8 cellular contexts compared by ENCODE assay signal in the genomic region with DNA sequence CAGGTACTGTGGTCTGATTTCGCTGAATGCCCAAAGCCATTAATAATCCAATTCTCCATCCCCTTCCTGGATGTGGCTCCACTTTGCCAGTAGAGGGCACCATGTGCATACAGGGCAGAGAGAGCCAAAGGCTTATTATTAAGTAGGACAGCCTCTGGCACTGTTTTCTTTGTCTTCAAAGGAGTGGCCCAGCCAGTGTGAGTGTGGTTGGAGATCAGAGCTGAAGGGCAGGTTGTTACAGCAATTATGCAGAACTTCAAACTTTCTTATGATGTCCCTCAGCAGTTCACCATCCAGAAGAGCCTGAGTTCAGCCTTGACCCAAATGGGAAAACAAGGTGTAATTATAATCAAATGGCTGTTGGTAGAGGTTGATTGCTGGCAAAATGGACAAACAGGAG.
DNase-seq lines count a peak whose midpoint lies in the region; ATAC-seq and TF ChIP-seq lines count a peak whose summit lies in the region.

No MANE protein-coding gene starts in this region.

- no peaks in the 10 kb centered on the region for H3K9me3 ChIP-seq in WERI-Rb-1 (ENCODE audit: severe bottlenecking)

- no peaks in the 10 kb centered on the region for H3K27me3 ChIP-seq in WERI-Rb-1 (ENCODE audit: insufficient read depth, low read depth, severe bottlenecking)

- no peak overlapping the region for H3K4me3 ChIP-seq in WERI-Rb-1 (ENCODE audit: low read depth, low read length)

- H3K27ac ChIP-seq in WERI-Rb-1: no peak overlapping the region

- ATAC-seq in GM18870 (IDR thresholded peaks at IDR 0.05; ENCODE audit: unreplicated experiment) (peak; percentile 93), HG03066 (IDR thresholded peaks at IDR 0.05; ENCODE audit: low read depth, unreplicated experiment) (peak; percentile 95)

- no peaks in the 10 kb centered on the region for H3K36me3 ChIP-seq in WERI-Rb-1

- TF ChIP-seq CTCF in WERI-Rb-1 (IDR thresholded peaks at IDR 0.05; ENCODE audit: low read depth, low read length): peak; percentile 76

- peak; percentile 86 for DNase-seq in Ammon's horn (ENCODE audit: low spot score)
- peak; percentile 57 for DNase-seq in NCI-H2107 treated with DMSO at 0.1 percent for 48 hours (lab: John Stamatoyannopoulos, UW; ENCODE audit: unreplicated experiment)
- peak; percentile 76 for DNase-seq in WERI-Rb-1
- peak; percentile 57 for DNase-seq in central memory CD4-positive, alpha-beta T cell
- DNase-seq in kidney tubule cell (ENCODE audit: low spot score): peak; percentile 85
- peak; percentile 45 for DNase-seq in stimulated activated CD8-positive, alpha-beta memory T cell treated with anti-CD3 and anti-CD28 coated beads, Interleukin-12 subunit alpha, Interleukin-12 subunit beta, amount 100 ng/mL, for 1 hour (ENCODE audit: low read depth)
